Comparison of ENCODE assay signal across 8 cellular contexts in genomic region chr2:222318712-222319575, GRCh38. TPM values are rescaled to one million over a fixed set of nuclear protein-coding genes. Genes with fewer than 3 reads are reported as not detected.
DNase-seq lines count a peak whose midpoint lies in the region; ATAC-seq and TF ChIP-seq lines count a peak whose summit lies in the region.

No MANE protein-coding gene starts in this region.

- H3K27ac ChIP-seq in mesendoderm (ENCODE audit: low read depth, low read length) = no peak overlapping the region
- H3K27ac ChIP-seq in upper lobe of right lung = no peak overlapping the region

- no peak overlapping the region for H2BK120ac ChIP-seq in mesendoderm (ENCODE audit: low read depth, low read length)

- no peak overlapping the region for H2BK15ac ChIP-seq in mesendoderm (replicated peaks; ENCODE audit: low read depth)

- H3K27me3 Mint-ChIP-seq in dendritic cell treated with granulocyte-macrophage colony-stimulating factor and Interleukin-4, amounts not matched to agents 40 ng/mL and 50 ng/mL, for 4 days = peaks cover 64% of the 10 kb centered on the region

- no peak overlapping the region for H3K4ac ChIP-seq in mesendoderm (ENCODE audit: low read depth, low read length)

- H3K79me2 ChIP-seq in mesendoderm (ENCODE audit: control insufficient read depth, insufficient read depth, low read length) = no peaks in the 10 kb centered on the region

- H3K27me3 ChIP-seq in mesendoderm (ENCODE audit: insufficient read depth, low read length, poor library complexity) (peaks cover 44% of the 10 kb centered on the region), upper lobe of right lung (peaks cover 62% of the 10 kb centered on the region)

- no peak overlapping the region for H3K23ac ChIP-seq in mesendoderm (ENCODE audit: low read length)

- peak; percentile 44 for TF ChIP-seq CTCF in upper lobe of right lung (IDR thresholded peaks at IDR 0.05)

- no peaks in the 10 kb centered on the region for H3K36me3 Mint-ChIP-seq in dendritic cell treated with granulocyte-macrophage colony-stimulating factor and Interleukin-4, amounts not matched to agents 40 ng/mL and 50 ng/mL, for 4 days (ENCODE audit: low read depth)

- no peak overlapping the region for H3K9ac ChIP-seq in mesendoderm (ENCODE audit: low read length)

- no peaks in the 10 kb centered on the region for H3K79me1 ChIP-seq in mesendoderm (ENCODE audit: low read length)

- H3K4me3 Mint-ChIP-seq in dendritic cell treated with granulocyte-macrophage colony-stimulating factor and Interleukin-4, amounts not matched to agents 40 ng/mL and 50 ng/mL, for 4 days = peak overlapping the region; percentile 81

- H2AK5ac ChIP-seq in mesendoderm (ENCODE audit: low read length) = no peak overlapping the region

- H3K18ac ChIP-seq in mesendoderm (ENCODE audit: low read length) = no peak overlapping the region

- intact Hi-C loops in dendritic cell treated with granulocyte-macrophage colony-stimulating factor and Interleukin-4, amounts not matched to agents 40 ng/mL and 50 ng/mL, for 4 days (cut with micrococcal nuclease) = loop anchor here (1.0 to 10.0 kb wide), 3 partner anchors 163 to 264 kb away; no protein-coding TSS in a partner anchor
- intact Hi-C loops in upper lobe of right lung (cut with DNase I) = no loop called here

- H3K4me1 ChIP-seq in mesendoderm (ENCODE audit: control insufficient read depth, low read depth, low read length) (no peaks in the 10 kb centered on the region), upper lobe of right lung (peaks cover 4% of the 10 kb centered on the region)

- no peak overlapping the region for H2BK5ac ChIP-seq in mesendoderm (ENCODE audit: low read length)

- peaks cover 15% of the 10 kb centered on the region for H3K4me1 Mint-ChIP-seq in dendritic cell treated with granulocyte-macrophage colony-stimulating factor and Interleukin-4, amounts not matched to agents 40 ng/mL and 50 ng/mL, for 4 days (ENCODE audit: low read depth)

- no peaks in the 10 kb centered on the region for H3K9me3 ChIP-seq in upper lobe of right lung

- WGBS in mesendoderm (ENCODE audit: extremely low coverage, insufficient coverage, low lambda C conversion rate) = no CpG with 5 or more reads among the region's 103 CpGs

- ATAC-seq in GM19468 (IDR thresholded peaks at IDR 0.05; ENCODE audit: extremely low read depth, unreplicated experiment) (peak; percentile 19), HG03520 (IDR thresholded peaks at IDR 0.05; ENCODE audit: unreplicated experiment) (peak; percentile 41), upper lobe of right lung (peak; percentile 43)

- H3K56ac ChIP-seq in mesendoderm (ENCODE audit: low read length) = no peak overlapping the region

- DNase-seq in ELR (ENCODE audit: low read depth) (peak; percentile 55), RKO (ENCODE audit: low spot score) (peak; percentile 40), mesendoderm (no peak), upper lobe of right lung (peak; percentile 68), NOMO-1 treated with dmso at 0.1 percent for 144 hours (lab: John Stamatoyannopoulos, UW; ENCODE audit: unreplicated experiment) (no peak)

- peak overlapping the region; percentile 79 for H3K4me2 ChIP-seq in mesendoderm (ENCODE audit: low read length)

- H3K36me3 ChIP-seq in mesendoderm (ENCODE audit: control insufficient read depth, insufficient read depth, low read length) (no peaks in the 10 kb centered on the region), upper lobe of right lung (no peaks in the 10 kb centered on the region)

- H3K27ac Mint-ChIP-seq in dendritic cell treated with granulocyte-macrophage colony-stimulating factor and Interleukin-4, amounts not matched to agents 40 ng/mL and 50 ng/mL, for 4 days = no peak overlapping the region

- H4K8ac ChIP-seq in mesendoderm (ENCODE audit: low read depth, low read length) = no peak overlapping the region

- H3K9me3 Mint-ChIP-seq in dendritic cell treated with granulocyte-macrophage colony-stimulating factor and Interleukin-4, amounts not matched to agents 40 ng/mL and 50 ng/mL, for 4 days = no peaks in the 10 kb centered on the region

- H3K4me3 ChIP-seq in mesendoderm (ENCODE audit: low read length) (no peak overlapping the region), upper lobe of right lung (peak overlapping the region; percentile 56)

- no peak overlapping the region for H4K5ac ChIP-seq in mesendoderm (ENCODE audit: low read length)

RNA-seq across cellular contexts. Expression of gene PAX3, which starts 20.1 kb away (rescaled TPM):
- 0.08 TPM for polyA plus RNA-seq in mesendoderm (2013, experiment 1 of 2)
- polyA plus RNA-seq in mesendoderm (2013, experiment 2 of 2) = 0.03 TPM
- total RNA-seq in upper lobe of right lung = not detected

Comparison
In these comparisons a context has a peak if more than half of its experiments do, and no peak if none do; other contexts are left out.
1. DNase-seq: peak in ELR (single experiment), RKO (single experiment) and upper lobe of right lung (single experiment); none in mesendoderm (single experiment) and NOMO-1 treated with dmso at 0.1 percent for 144 hours (single experiment).
2. Peak in every context shown above with its lines, with median percentiles within 50 percentile points of each other: ATAC-seq.